In the genomic region with DNA sequence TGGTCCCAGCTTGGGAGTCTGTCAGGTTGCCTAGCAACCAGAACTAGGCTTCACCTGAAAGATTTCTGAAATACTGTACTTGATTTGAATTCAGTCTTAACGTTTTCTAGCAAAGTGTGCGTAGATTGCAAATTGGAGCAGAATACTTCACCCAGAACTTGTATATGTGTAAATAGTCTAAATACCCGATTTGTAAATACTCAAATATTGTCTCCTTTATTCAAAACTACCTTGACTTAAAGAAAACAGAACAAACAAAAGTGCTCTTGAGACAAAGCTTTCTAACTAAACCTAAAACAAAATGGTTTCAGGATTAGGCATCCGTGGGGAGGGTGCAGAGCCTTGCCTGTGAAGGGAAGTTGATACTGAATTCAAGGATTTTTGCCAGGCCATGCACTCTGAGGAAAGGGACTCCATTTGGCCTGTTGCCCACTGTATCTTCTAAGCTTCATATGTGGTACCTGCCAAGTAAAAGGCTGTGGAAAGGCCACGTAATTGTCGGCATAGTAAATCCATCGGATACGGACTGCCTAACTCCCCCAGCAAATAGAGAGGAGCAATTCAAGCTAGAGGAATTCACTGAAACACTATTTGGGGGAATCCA, we compare ENCODE assay signal across 8 cellular contexts. TPM values are rescaled to one million over a fixed set of nuclear protein-coding genes. Genes with fewer than 3 reads are reported as not detected.
DNase-seq lines count a peak whose midpoint lies in the region; ATAC-seq and TF ChIP-seq lines count a peak whose summit lies in the region.

No MANE protein-coding gene starts in this region.

- peak overlapping the region; percentile 83 for H3K4me3 ChIP-seq in suprapubic skin

- peak overlapping the region; percentile 51 for H3K27ac ChIP-seq in suprapubic skin

- H3K27me3 ChIP-seq in suprapubic skin = no peaks in the 10 kb centered on the region

- H3K9me3 ChIP-seq in suprapubic skin = no peaks in the 10 kb centered on the region

- DNase-seq in CD1c-positive myeloid dendritic cell (ENCODE audit: extremely low spot score) (peak; percentile 21), immature natural killer cell (no peak), suprapubic skin (ENCODE audit: low spot score in 2 of 2) (no peak), GM13977 (ENCODE audit: low spot score) (no peak), NAMALWA (ENCODE audit: low spot score) (no peak)
- no peak for DNase-seq in activated naive CD4-positive, alpha-beta T cell treated with anti-CD3 and anti-CD28 coated beads, Interleukin-2, amount 10 ng/mL, durations not matched to agents 7 days and 5 days

- CTCF ChIA-PET in activated naive CD4-positive, alpha-beta T cell treated with anti-CD3 and anti-CD28 coated beads, Interleukin-2, amount 10 ng/mL, durations not matched to agents 7 days and 5 days (lab: Charles Lee) = interaction anchor here (0.8 to 2.2 kb wide), 5 partner anchors 11 to 297 kb away, joined by 3 to 15 read pairs (median 4); partner anchors contain the start of gene TMEM267

- H3K36me3 ChIP-seq in suprapubic skin = no peaks in the 10 kb centered on the region

- H3K27me3 Mint-ChIP-seq in activated naive CD4-positive, alpha-beta T cell treated with anti-CD3 and anti-CD28 coated beads, Interleukin-2, amount 10 ng/mL, durations not matched to agents 7 days and 5 days = no peaks in the 10 kb centered on the region
- H3K27me3 Mint-ChIP-seq in immature natural killer cell (ENCODE audit: low read depth in 3 of 3) = peaks cover 13 to 24% (median 16%) of the 10 kb centered on the region in 3 donors

- in situ Hi-C loops in GM13977 (cut with MboI; ENCODE audit: low pct_unique_long_range_greater_than_20kb, low sequenced_read_pairs, unreplicated experiment) = no loop called here

- H3K36me3 Mint-ChIP-seq in activated naive CD4-positive, alpha-beta T cell treated with anti-CD3 and anti-CD28 coated beads, Interleukin-2, amount 10 ng/mL, durations not matched to agents 7 days and 5 days = peaks cover 30% of the 10 kb centered on the region
- H3K36me3 Mint-ChIP-seq in immature natural killer cell = no peaks in the 10 kb centered on the region

- 50% methylated on average over 8 of the region's 8 CpGs for WGBS in suprapubic skin

- peaks cover 10% of the 10 kb centered on the region for H3K9me3 Mint-ChIP-seq in activated naive CD4-positive, alpha-beta T cell treated with anti-CD3 and anti-CD28 coated beads, Interleukin-2, amount 10 ng/mL, durations not matched to agents 7 days and 5 days
- no peaks in the 10 kb centered on the region for H3K9me3 Mint-ChIP-seq in immature natural killer cell

- TF ChIP-seq POLR2A in suprapubic skin (IDR thresholded peaks at IDR 0.05) = no peak

- no peak for TF ChIP-seq EP300 in Ishikawa (IDR thresholded peaks at IDR 0.05; ENCODE audit: borderline replicate concordance)
- TF ChIP-seq EP300 in suprapubic skin (IDR thresholded peaks at IDR 0.05) = no peak

- no peak for ATAC-seq in HG03460 (IDR thresholded peaks at IDR 0.05; ENCODE audit: unreplicated experiment)

- TF ChIP-seq RAD21 in Ishikawa (IDR thresholded peaks at IDR 0.05; ENCODE audit: low read depth) = no peak

- H3K4me1 ChIP-seq in suprapubic skin = peaks cover 43% of the 10 kb centered on the region

- TF ChIP-seq CTCF in suprapubic skin (IDR thresholded peaks at IDR 0.05) = no peak
- TF ChIP-seq CTCF in GM13977 (IDR thresholded peaks at IDR 0.05; ENCODE audit: extremely low read depth, insufficient read depth, missing control alignments) = no peak

- H3K4me1 Mint-ChIP-seq in activated naive CD4-positive, alpha-beta T cell treated with anti-CD3 and anti-CD28 coated beads, Interleukin-2, amount 10 ng/mL, durations not matched to agents 7 days and 5 days = peaks cover 58% of the 10 kb centered on the region
- peaks cover 25 to 34% of the 10 kb centered on the region in 2 donors for H3K4me1 Mint-ChIP-seq in immature natural killer cell

- peak overlapping the region; percentile 90 for H3K27ac Mint-ChIP-seq in activated naive CD4-positive, alpha-beta T cell treated with anti-CD3 and anti-CD28 coated beads, Interleukin-2, amount 10 ng/mL, durations not matched to agents 7 days and 5 days
- peak overlapping the region; percentile 88 to 98 (median 95) for H3K27ac Mint-ChIP-seq in immature natural killer cell

- peak overlapping the region; percentile 99 for H3K4me3 Mint-ChIP-seq in activated naive CD4-positive, alpha-beta T cell treated with anti-CD3 and anti-CD28 coated beads, Interleukin-2, amount 10 ng/mL, durations not matched to agents 7 days and 5 days
- H3K4me3 Mint-ChIP-seq in immature natural killer cell = peak overlapping the region; percentile 93 to 98 (median 97)

TF ChIP-seq in Ishikawa, 13 proteins besides CTCF, POLR2A, EP300 and RAD21:
- TF ChIP-seq, protein P1, sequence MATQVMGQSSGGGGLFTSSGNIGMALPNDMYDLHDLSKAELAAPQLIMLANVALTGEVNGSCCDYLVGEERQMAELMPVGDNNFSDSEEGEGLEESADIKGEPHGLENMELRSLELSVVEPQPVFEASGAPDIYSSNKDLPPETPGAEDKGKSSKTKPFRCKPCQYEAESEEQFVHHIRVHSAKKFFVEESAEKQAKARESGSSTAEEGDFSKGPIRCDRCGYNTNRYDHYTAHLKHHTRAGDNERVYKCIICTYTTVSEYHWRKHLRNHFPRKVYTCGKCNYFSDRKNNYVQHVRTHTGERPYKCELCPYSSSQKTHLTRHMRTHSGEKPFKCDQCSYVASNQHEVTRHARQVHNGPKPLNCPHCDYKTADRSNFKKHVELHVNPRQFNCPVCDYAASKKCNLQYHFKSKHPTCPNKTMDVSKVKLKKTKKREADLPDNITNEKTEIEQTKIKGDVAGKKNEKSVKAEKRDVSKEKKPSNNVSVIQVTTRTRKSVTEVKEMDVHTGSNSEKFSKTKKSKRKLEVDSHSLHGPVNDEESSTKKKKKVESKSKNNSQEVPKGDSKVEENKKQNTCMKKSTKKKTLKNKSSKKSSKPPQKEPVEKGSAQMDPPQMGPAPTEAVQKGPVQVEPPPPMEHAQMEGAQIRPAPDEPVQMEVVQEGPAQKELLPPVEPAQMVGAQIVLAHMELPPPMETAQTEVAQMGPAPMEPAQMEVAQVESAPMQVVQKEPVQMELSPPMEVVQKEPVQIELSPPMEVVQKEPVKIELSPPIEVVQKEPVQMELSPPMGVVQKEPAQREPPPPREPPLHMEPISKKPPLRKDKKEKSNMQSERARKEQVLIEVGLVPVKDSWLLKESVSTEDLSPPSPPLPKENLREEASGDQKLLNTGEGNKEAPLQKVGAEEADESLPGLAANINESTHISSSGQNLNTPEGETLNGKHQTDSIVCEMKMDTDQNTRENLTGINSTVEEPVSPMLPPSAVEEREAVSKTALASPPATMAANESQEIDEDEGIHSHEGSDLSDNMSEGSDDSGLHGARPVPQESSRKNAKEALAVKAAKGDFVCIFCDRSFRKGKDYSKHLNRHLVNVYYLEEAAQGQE (IDR thresholded peaks at IDR 0.05; ENCODE audit: low read depth) = peak; percentile 2; the same call in 1 of the 2 replicates
- no peak for TF ChIP-seq TAF1 (IDR thresholded peaks at IDR 0.05; ENCODE audit: low read depth)

RNA-seq across cellular contexts. Expression of gene HMGCS1, which starts 0.7 kb away (rescaled TPM):
- polyA plus RNA-seq in immature natural killer cell = 10 to 100 TPM; 10.9 to 16.4 (median 11.9) TPM
- 100 to 1,000 TPM in 2 of 4 donors, 10 to 100 TPM in 2; 92.4 to 160 (median 119) TPM for total RNA-seq in suprapubic skin
